1 cellular context compared by ENCODE assay signal in genomic region chr12:46585854-46586621, GRCh38.
TF ChIP-seq lines count a peak whose summit lies in the region.

No MANE protein-coding gene starts in this region.

TF ChIP-seq in HepG2, 621 proteins besides CTCF, POLR2A, EP300 and RAD21 (continued from another document and continues in another):
- TF ChIP-seq, protein P1, sequence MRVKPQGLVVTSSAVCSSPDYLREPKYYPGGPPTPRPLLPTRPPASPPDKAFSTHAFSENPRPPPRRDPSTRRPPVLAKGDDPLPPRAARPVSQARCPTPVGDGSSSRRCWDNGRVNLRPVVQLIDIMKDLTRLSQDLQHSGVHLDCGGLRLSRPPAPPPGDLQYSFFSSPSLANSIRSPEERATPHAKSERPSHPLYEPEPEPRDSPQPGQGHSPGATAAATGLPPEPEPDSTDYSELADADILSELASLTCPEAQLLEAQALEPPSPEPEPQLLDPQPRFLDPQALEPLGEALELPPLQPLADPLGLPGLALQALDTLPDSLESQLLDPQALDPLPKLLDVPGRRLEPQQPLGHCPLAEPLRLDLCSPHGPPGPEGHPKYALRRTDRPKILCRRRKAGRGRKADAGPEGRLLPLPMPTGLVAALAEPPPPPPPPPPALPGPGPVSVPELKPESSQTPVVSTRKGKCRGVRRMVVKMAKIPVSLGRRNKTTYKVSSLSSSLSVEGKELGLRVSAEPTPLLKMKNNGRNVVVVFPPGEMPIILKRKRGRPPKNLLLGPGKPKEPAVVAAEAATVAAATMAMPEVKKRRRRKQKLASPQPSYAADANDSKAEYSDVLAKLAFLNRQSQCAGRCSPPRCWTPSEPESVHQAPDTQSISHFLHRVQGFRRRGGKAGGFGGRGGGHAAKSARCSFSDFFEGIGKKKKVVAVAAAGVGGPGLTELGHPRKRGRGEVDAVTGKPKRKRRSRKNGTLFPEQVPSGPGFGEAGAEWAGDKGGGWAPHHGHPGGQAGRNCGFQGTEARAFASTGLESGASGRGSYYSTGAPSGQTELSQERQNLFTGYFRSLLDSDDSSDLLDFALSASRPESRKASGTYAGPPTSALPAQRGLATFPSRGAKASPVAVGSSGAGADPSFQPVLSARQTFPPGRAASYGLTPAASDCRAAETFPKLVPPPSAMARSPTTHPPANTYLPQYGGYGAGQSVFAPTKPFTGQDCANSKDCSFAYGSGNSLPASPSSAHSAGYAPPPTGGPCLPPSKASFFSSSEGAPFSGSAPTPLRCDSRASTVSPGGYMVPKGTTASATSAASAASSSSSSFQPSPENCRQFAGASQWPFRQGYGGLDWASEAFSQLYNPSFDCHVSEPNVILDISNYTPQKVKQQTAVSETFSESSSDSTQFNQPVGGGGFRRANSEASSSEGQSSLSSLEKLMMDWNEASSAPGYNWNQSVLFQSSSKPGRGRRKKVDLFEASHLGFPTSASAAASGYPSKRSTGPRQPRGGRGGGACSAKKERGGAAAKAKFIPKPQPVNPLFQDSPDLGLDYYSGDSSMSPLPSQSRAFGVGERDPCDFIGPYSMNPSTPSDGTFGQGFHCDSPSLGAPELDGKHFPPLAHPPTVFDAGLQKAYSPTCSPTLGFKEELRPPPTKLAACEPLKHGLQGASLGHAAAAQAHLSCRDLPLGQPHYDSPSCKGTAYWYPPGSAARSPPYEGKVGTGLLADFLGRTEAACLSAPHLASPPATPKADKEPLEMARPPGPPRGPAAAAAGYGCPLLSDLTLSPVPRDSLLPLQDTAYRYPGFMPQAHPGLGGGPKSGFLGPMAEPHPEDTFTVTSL (CRISPR knock-in tag; IDR thresholded peaks at IDR 0.05; ENCODE audit: borderline replicate concordance) = peak; percentile 63; the same call in 1 of the 2 replicates
- 0 out of 2 replicates have a peak, but pooled peaks have one; percentile 43 for TF ChIP-seq HNF1B (CRISPR knock-in tag; IDR thresholded peaks at IDR 0.05)
- no peak for TF ChIP-seq EED (CRISPR knock-in tag; IDR thresholded peaks at IDR 0.05)
- no peak for TF ChIP-seq MBD4 (IDR thresholded peaks at IDR 0.05; ENCODE audit: borderline replicate concordance, low read length)
- no peak for TF ChIP-seq FIP1L1 (IDR thresholded peaks at IDR 0.05; ENCODE audit: borderline replicate concordance, insufficient read depth, low read depth, low read length)
- no peak for TF ChIP-seq HOXA7 (CRISPR knock-in tag; IDR thresholded peaks at IDR 0.05)
- no peak for TF ChIP-seq ZNF558 (CRISPR knock-in tag; IDR thresholded peaks at IDR 0.05; ENCODE audit: borderline replicate concordance)
- no peak for TF ChIP-seq PLSCR1 (CRISPR knock-in tag; IDR thresholded peaks at IDR 0.05; ENCODE audit: borderline replicate concordance)
- TF ChIP-seq ZBTB7B (CRISPR knock-in tag; IDR thresholded peaks at IDR 0.05) = peak; percentile 85
- TF ChIP-seq, protein P2, sequence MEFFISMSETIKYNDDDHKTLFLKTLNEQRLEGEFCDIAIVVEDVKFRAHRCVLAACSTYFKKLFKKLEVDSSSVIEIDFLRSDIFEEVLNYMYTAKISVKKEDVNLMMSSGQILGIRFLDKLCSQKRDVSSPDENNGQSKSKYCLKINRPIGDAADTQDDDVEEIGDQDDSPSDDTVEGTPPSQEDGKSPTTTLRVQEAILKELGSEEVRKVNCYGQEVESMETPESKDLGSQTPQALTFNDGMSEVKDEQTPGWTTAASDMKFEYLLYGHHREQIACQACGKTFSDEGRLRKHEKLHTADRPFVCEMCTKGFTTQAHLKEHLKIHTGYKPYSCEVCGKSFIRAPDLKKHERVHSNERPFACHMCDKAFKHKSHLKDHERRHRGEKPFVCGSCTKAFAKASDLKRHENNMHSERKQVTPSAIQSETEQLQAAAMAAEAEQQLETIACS (CRISPR knock-in tag; IDR thresholded peaks at IDR 0.05) = no peak
- TF ChIP-seq ZNF629 (CRISPR knock-in tag; conservative IDR thresholded peaks at IDR 0.05) = no peak
- no peak for TF ChIP-seq ZNF737 (CRISPR knock-in tag; IDR thresholded peaks at IDR 0.05; ENCODE audit: borderline replicate concordance)
- TF ChIP-seq ZNF672 (CRISPR knock-in tag; IDR thresholded peaks at IDR 0.05) = no peak
- TF ChIP-seq ZNF792 (CRISPR knock-in tag; IDR thresholded peaks at IDR 0.05) = 0 out of 2 replicates have a peak, but pooled peaks have one; percentile 64
- TF ChIP-seq HNRNPK (IDR thresholded peaks at IDR 0.05; ENCODE audit: low read depth, low read length, poor library complexity, severe bottlenecking) = no peak
- no peak for TF ChIP-seq POLR2AphosphoS5 (IDR thresholded peaks at IDR 0.05; ENCODE audit: low read depth, low read length)
- TF ChIP-seq IRF1 (CRISPR knock-in tag; IDR thresholded peaks at IDR 0.05; ENCODE audit: low read depth) = 0 out of 2 replicates have a peak, but pooled peaks have one; percentile 22
- peak; percentile 82 for TF ChIP-seq SOX5 (CRISPR knock-in tag; IDR thresholded peaks at IDR 0.05; ENCODE audit: borderline replicate concordance)
- TF ChIP-seq ZNF326 (CRISPR knock-in tag; IDR thresholded peaks at IDR 0.05; ENCODE audit: borderline replicate concordance) = no peak
- no peak for TF ChIP-seq ZBTB40 (IDR thresholded peaks at IDR 0.05)
- peak; percentile 31; the same call in 1 of the 2 replicates for TF ChIP-seq ZBTB40 (CRISPR knock-in tag; IDR thresholded peaks at IDR 0.05)
- no peak for TF ChIP-seq DR1 (CRISPR knock-in tag; IDR thresholded peaks at IDR 0.05)
- 0 out of 2 replicates have a peak, but pooled peaks have one; percentile 17 for TF ChIP-seq PITX1 (CRISPR knock-in tag; IDR thresholded peaks at IDR 0.05)
- no peak for TF ChIP-seq MZF1 (CRISPR knock-in tag; IDR thresholded peaks at IDR 0.05; ENCODE audit: borderline replicate concordance)
- TF ChIP-seq SIX1 (CRISPR knock-in tag; IDR thresholded peaks at IDR 0.05; ENCODE audit: borderline replicate concordance) = no peak
- TF ChIP-seq HNF1A (IDR thresholded peaks at IDR 0.05; ENCODE audit: low read depth) = no peak
- TF ChIP-seq HNF1A (CRISPR knock-in tag; IDR thresholded peaks at IDR 0.05; ENCODE audit: borderline replicate concordance) = peak; percentile 55; the same call in 1 of the 2 replicates
- no peak for TF ChIP-seq SPEN (CRISPR knock-in tag; IDR thresholded peaks at IDR 0.05; ENCODE audit: low read depth)
- TF ChIP-seq CENPT (CRISPR knock-in tag; IDR thresholded peaks at IDR 0.05; ENCODE audit: low read depth) = no peak
- no peak for TF ChIP-seq ZNF30 (CRISPR knock-in tag; IDR thresholded peaks at IDR 0.05)
- no peak for TF ChIP-seq ZNF234 (CRISPR knock-in tag; conservative IDR thresholded peaks at IDR 0.05)
- TF ChIP-seq ZNF788 (CRISPR knock-in tag; IDR thresholded peaks at IDR 0.05; ENCODE audit: borderline replicate concordance) = peak; percentile 61; the same call in 1 of the 2 replicates
- TF ChIP-seq PCBP1 (IDR thresholded peaks at IDR 0.05; ENCODE audit: borderline replicate concordance, low read depth, low read length) = no peak
- no peak for TF ChIP-seq SMAD3 (CRISPR knock-in tag; IDR thresholded peaks at IDR 0.05)
- peak; percentile 50; the same call in 1 of the 2 replicates for TF ChIP-seq PPARG (CRISPR knock-in tag; conservative IDR thresholded peaks at IDR 0.05)
- no peak for TF ChIP-seq ZFP62 (CRISPR knock-in tag; IDR thresholded peaks at IDR 0.05)
